29 cellular contexts compared by ENCODE assay signal in the genomic region with DNA sequence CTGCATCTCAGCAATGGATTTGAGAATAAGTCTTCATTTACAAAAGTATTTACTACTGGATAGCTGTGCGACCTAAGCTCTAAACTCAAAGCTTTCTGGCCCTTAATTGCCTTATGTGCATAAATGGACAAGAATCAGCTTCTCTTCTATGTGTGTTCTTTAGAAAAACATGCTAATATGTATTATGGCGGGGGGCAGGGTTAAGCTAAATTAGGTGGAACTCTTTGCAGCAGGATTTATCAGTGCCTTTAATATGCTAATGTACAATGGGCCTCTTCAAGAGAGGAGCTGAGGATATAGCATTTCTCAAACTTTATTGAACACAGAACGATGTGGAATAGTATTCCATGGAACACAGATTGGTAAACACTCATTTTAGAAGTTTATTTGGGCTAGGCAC. TPM values are rescaled to one million over a fixed set of nuclear protein-coding genes. Genes with fewer than 3 reads are reported as not detected.
"Had no signal": no experiment of that assay in that cellular context is flagged by ENCODE, and none has a peak within 500 bp of the region (broad histone marks: within the 10 kb centered on the region; RNA-seq: fewer than 3 reads in every experiment).

No MANE protein-coding gene starts in this region.

- H3K4me1 Mint-ChIP-seq: activated CD4-positive, alpha-beta T cell treated with anti-CD3 and anti-CD28 coated beads, Interleukin-2, amount 10 ng/mL, durations not matched to agents 24 days and 14 days; activated naive CD8-positive, alpha-beta T cell treated with anti-CD3 and anti-CD28 coated beads for 36 hours had no signal

- ATAC-seq: effector memory CD8-positive, alpha-beta T cell; left lung; natural killer cell treated with Interleukin-12 subunit alpha and Interleukin-12 subunit beta and Interleukin-15 and Interleukin-18, amount 100 ng/mL, for 72 hours; stimulated activated naive B cell treated with anti-CD40 and anti-IgM and Interleukin-4, amounts not matched to agents 10 μg/mL and 1 μg/mL and 100 μg/mL, for 72 hours had no signal

- H3K4me3 Mint-ChIP-seq: activated CD4-positive, alpha-beta memory T cell treated with anti-CD3 and anti-CD28 coated beads for 36 hours; activated CD4-positive, alpha-beta T cell treated with anti-CD3 and anti-CD28 coated beads, Interleukin-2, amount 10 ng/mL, durations not matched to agents 24 days and 14 days; activated naive CD4-positive, alpha-beta T cell treated with anti-CD3 and anti-CD28 coated beads for 36 hours; activated naive CD8-positive, alpha-beta T cell treated with anti-CD3 and anti-CD28 coated beads for 36 hours; activated T-helper 1 cell treated with anti-CD3 and anti-CD28 coated beads, Interleukin-12 subunit alpha, Interleukin-12 subunit beta, Interleukin-2, Interleukin-4 antibody, amounts not matched to agents 30 ng/mL and 10 ng/mL and 1 ng/mL, durations not matched to agents 14 hours and 24 hours and 36 hours; brain; effector memory CD8-positive, alpha-beta T cell; natural killer cell treated with Interleukin-12 subunit alpha and Interleukin-12 subunit beta and Interleukin-15 and Interleukin-18, amount 100 ng/mL, for 72 hours; stimulated activated naive B cell treated with anti-CD40 and anti-IgM and Interleukin-4, amounts not matched to agents 10 μg/mL and 1 μg/mL and 100 μg/mL, for 72 hours had no signal

- H3K9me3 Mint-ChIP-seq: activated CD4-positive, alpha-beta memory T cell treated with anti-CD3 and anti-CD28 coated beads for 36 hours; activated CD4-positive, alpha-beta T cell treated with anti-CD3 and anti-CD28 coated beads, Interleukin-2, amount 10 ng/mL, durations not matched to agents 24 days and 14 days; activated naive CD4-positive, alpha-beta T cell treated with anti-CD3 and anti-CD28 coated beads for 36 hours; activated naive CD8-positive, alpha-beta T cell treated with anti-CD3 and anti-CD28 coated beads for 36 hours; activated T-helper 1 cell treated with anti-CD3 and anti-CD28 coated beads, Interleukin-12 subunit alpha, Interleukin-12 subunit beta, Interleukin-2, Interleukin-4 antibody, amounts not matched to agents 30 ng/mL and 10 ng/mL and 1 ng/mL, durations not matched to agents 14 hours and 24 hours and 36 hours; brain; effector memory CD8-positive, alpha-beta T cell; natural killer cell treated with Interleukin-12 subunit alpha and Interleukin-12 subunit beta and Interleukin-15 and Interleukin-18, amount 100 ng/mL, for 72 hours; stimulated activated naive B cell treated with anti-CD40 and anti-IgM and Interleukin-4, amounts not matched to agents 10 μg/mL and 1 μg/mL and 100 μg/mL, for 72 hours had no signal

- H3K36me3 ChIP-seq: adrenal gland, ascending aorta, left lung, thoracic aorta had no signal

- DNase-seq: activated CD4-positive, alpha-beta memory T cell treated with anti-CD3 and anti-CD28 coated beads for 36 hours; activated CD4-positive, alpha-beta T cell treated with anti-CD3 and anti-CD28 coated beads, Interleukin-2, amount 10 ng/mL, durations not matched to agents 24 days and 14 days; activated CD4-positive, CD25-positive, alpha-beta regulatory T cell treated with anti-CD3 and anti-CD28 coated beads, Interleukin-2, amount 50 U/mL, for 72 hours; activated CD8-positive, alpha-beta memory T cell treated with anti-CD3 and anti-CD28 coated beads, Interleukin-2, amount 50 U/mL, for 4 hours; activated effector memory CD4-positive, alpha-beta T cell treated with anti-CD3 and anti-CD28 coated beads, Interleukin-2, amount 50 U/mL, for 16 hours; activated naive CD4-positive, alpha-beta T cell treated with anti-CD3 and anti-CD28 coated beads for 36 hours; activated naive CD8-positive, alpha-beta T cell treated with anti-CD3 and anti-CD28 coated beads for 36 hours; activated T-cell treated with anti-CD3 and anti-CD28 coated beads, Interleukin-2, amount 50 U/mL, for 1 hour; effector memory CD8-positive, alpha-beta T cell; foreskin melanocyte; left lung; mesendoderm; retina; stimulated activated CD4-positive, alpha-beta T cell treated with anti-CD3 and anti-CD28 coated beads, Interleukin-15, amount 100 ng/mL, for 24 hours; stimulated activated CD4-positive, alpha-beta T cell treated with anti-CD3 and anti-CD28 coated beads, Interleukin-2, amount 100 ng/mL, for 24 hours; stimulated activated naive B cell treated with anti-CD40 and anti-IgM and Interleukin-4, amounts not matched to agents 10 μg/mL and 1 μg/mL and 100 μg/mL, for 72 hours; T-helper 2 cell had no signal

- H3K9me3 ChIP-seq: adrenal gland, ascending aorta, left lung, thoracic aorta had no signal

- H3K27ac ChIP-seq: adrenal gland, ascending aorta, left lung had no signal

- H3K36me3 Mint-ChIP-seq: activated CD4-positive, alpha-beta memory T cell treated with anti-CD3 and anti-CD28 coated beads for 36 hours; activated naive CD8-positive, alpha-beta T cell treated with anti-CD3 and anti-CD28 coated beads for 36 hours; brain; natural killer cell treated with Interleukin-12 subunit alpha and Interleukin-12 subunit beta and Interleukin-15 and Interleukin-18, amount 100 ng/mL, for 72 hours; stimulated activated naive B cell treated with anti-CD40 and anti-IgM and Interleukin-4, amounts not matched to agents 10 μg/mL and 1 μg/mL and 100 μg/mL, for 72 hours had no signal

- H3K27me3 ChIP-seq: adrenal gland, ascending aorta had no signal

- H3K4me1 ChIP-seq: adrenal gland, left lung had no signal

- H3K4me3 ChIP-seq: adrenal gland, ascending aorta, coronary artery, left lung, lung, thoracic aorta had no signal

- H3K27me3 Mint-ChIP-seq: activated CD4-positive, alpha-beta memory T cell treated with anti-CD3 and anti-CD28 coated beads for 36 hours; activated naive CD8-positive, alpha-beta T cell treated with anti-CD3 and anti-CD28 coated beads for 36 hours; brain; effector memory CD8-positive, alpha-beta T cell; progenitor cell of endocrine pancreas; stimulated activated naive B cell treated with anti-CD40 and anti-IgM and Interleukin-4, amounts not matched to agents 10 μg/mL and 1 μg/mL and 100 μg/mL, for 72 hours had no signal

- H3K27ac Mint-ChIP-seq: activated CD4-positive, alpha-beta memory T cell treated with anti-CD3 and anti-CD28 coated beads for 36 hours; activated CD4-positive, alpha-beta T cell treated with anti-CD3 and anti-CD28 coated beads, Interleukin-2, amount 10 ng/mL, durations not matched to agents 24 days and 14 days; activated naive CD4-positive, alpha-beta T cell treated with anti-CD3 and anti-CD28 coated beads for 36 hours; activated naive CD8-positive, alpha-beta T cell treated with anti-CD3 and anti-CD28 coated beads for 36 hours; activated T-helper 1 cell treated with anti-CD3 and anti-CD28 coated beads, Interleukin-12 subunit alpha, Interleukin-12 subunit beta, Interleukin-2, Interleukin-4 antibody, amounts not matched to agents 30 ng/mL and 10 ng/mL and 1 ng/mL, durations not matched to agents 14 hours and 24 hours and 36 hours; effector memory CD8-positive, alpha-beta T cell; natural killer cell treated with Interleukin-12 subunit alpha and Interleukin-12 subunit beta and Interleukin-15 and Interleukin-18, amount 100 ng/mL, for 72 hours; progenitor cell of endocrine pancreas; stimulated activated naive B cell treated with anti-CD40 and anti-IgM and Interleukin-4, amounts not matched to agents 10 μg/mL and 1 μg/mL and 100 μg/mL, for 72 hours had no signal

RNA-seq across cellular contexts. Expression of a gene that starts 10.0 kb away (rescaled TPM):
- total RNA-seq: ascending aorta, cerebellum, endothelial cell of umbilical vein, myocyte, progenitor cell of endocrine pancreas had no signal
- polyA plus RNA-seq: endothelial cell of umbilical vein had no signal
